21 cellular contexts compared by ENCODE assay signal in the genomic region with DNA sequence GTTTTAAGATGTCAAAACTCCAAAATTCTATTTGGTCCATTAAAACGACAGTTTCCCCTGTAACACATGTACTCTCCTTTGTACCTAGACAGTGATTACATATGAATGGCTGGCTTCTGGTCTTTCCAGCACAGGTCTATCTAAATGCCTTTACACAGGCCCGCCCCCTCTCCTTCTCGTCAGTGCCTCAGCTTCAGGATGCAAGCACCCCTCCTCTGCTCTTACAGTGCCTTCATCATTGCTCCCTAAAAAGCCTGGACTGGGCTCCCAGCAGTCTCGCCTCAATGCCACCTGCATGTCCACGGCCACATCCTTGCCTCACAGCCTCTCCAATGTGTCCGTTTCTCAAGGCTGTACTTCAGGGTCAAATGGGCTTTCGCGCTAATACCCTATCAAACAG.
DNase-seq lines count a peak whose midpoint lies in the region; ATAC-seq and TF ChIP-seq lines count a peak whose summit lies in the region.
"Had no signal": no experiment of that assay in that cellular context is flagged by ENCODE, and none has a peak within 500 bp of the region (broad histone marks: within the 10 kb centered on the region; RNA-seq: fewer than 3 reads in every experiment).

No MANE protein-coding gene starts in this region.

- H3K9me3 Mint-ChIP-seq in brain = peaks cover 0 to 3% (median 0%) of the 10 kb centered on the region in 5 experiments
- H3K9me3 Mint-ChIP-seq in nephron = no peaks in the 10 kb centered on the region
- no peaks in the 10 kb centered on the region for H3K9me3 Mint-ChIP-seq in stimulated activated effector memory CD8-positive, alpha-beta T cell treated with anti-CD3 and anti-CD28 coated beads, Interleukin-12 subunit alpha, Interleukin-12 subunit beta, amount 100 ng/mL, for 72 hours
- H3K9me3 Mint-ChIP-seq: CD8-positive, alpha-beta memory T cell; IgD-negative memory B cell had no signal

- H3K36me3 Mint-ChIP-seq in brain (peaks cover 10% of the 10 kb centered on the region), nephron (ENCODE audit: low read depth) (no peaks in the 10 kb centered on the region)
- peaks cover 33% of the 10 kb centered on the region for H3K36me3 Mint-ChIP-seq in stimulated activated effector memory CD8-positive, alpha-beta T cell treated with anti-CD3 and anti-CD28 coated beads, Interleukin-12 subunit alpha, Interleukin-12 subunit beta, amount 100 ng/mL, for 72 hours

- no peaks in the 10 kb centered on the region for H3K27me3 ChIP-seq in left ventricle myocardium inferior (ENCODE audit: low read depth)

- TF ChIP-seq CTCF in left ventricle myocardium inferior (IDR thresholded peaks at IDR 0.05; ENCODE audit: borderline replicate concordance) (no peak), brain (conservative IDR thresholded peaks at IDR 0.05) (no peak), nephron (IDR thresholded peaks at IDR 0.05; ENCODE audit: unreplicated experiment in 3 of 3) (no peak)

- H3K4me1 Mint-ChIP-seq in brain = peaks cover 54% of the 10 kb centered on the region
- H3K4me1 Mint-ChIP-seq in nephron = peaks cover 52% of the 10 kb centered on the region
- peaks cover 41% of the 10 kb centered on the region for H3K4me1 Mint-ChIP-seq in stimulated activated effector memory CD8-positive, alpha-beta T cell treated with anti-CD3 and anti-CD28 coated beads, Interleukin-12 subunit alpha, Interleukin-12 subunit beta, amount 100 ng/mL, for 72 hours

- H3K4me3 ChIP-seq in left ventricle myocardium inferior = no peak overlapping the region

- H3K27ac Mint-ChIP-seq in brain (peak overlapping the region in 4 of 5 experiments; percentile 31 to 77 (median 71)), nephron (peak overlapping the region in 2 of 3 experiments; percentile 2 to 21)
- peak overlapping the region; percentile 56 for H3K27ac Mint-ChIP-seq in stimulated activated effector memory CD8-positive, alpha-beta T cell treated with anti-CD3 and anti-CD28 coated beads, Interleukin-12 subunit alpha, Interleukin-12 subunit beta, amount 100 ng/mL, for 72 hours

- H3K27me3 Mint-ChIP-seq in brain (peaks cover 6% of the 10 kb centered on the region), nephron (ENCODE audit: low read depth) (peaks cover 3% of the 10 kb centered on the region)
- H3K27me3 Mint-ChIP-seq: CD8-positive, alpha-beta memory T cell; IgD-negative memory B cell had no signal

- ATAC-seq in Right ventricle myocardium superior (ENCODE audit: poor library complexity) (no peak), GM18502 (IDR thresholded peaks at IDR 0.05; ENCODE audit: poor library complexity, unreplicated experiment) (no peak)
- ATAC-seq in stimulated activated effector memory CD8-positive, alpha-beta T cell treated with anti-CD3 and anti-CD28 coated beads, Interleukin-12 subunit alpha, Interleukin-12 subunit beta, amount 100 ng/mL, for 72 hours = no peak
- ATAC-seq: Panc1 had no signal

- H3K4me3 Mint-ChIP-seq in brain (no peak overlapping the region), nephron (peak overlapping the region in 1 of 3 experiments; percentile 49)
- no peak overlapping the region for H3K4me3 Mint-ChIP-seq in stimulated activated effector memory CD8-positive, alpha-beta T cell treated with anti-CD3 and anti-CD28 coated beads, Interleukin-12 subunit alpha, Interleukin-12 subunit beta, amount 100 ng/mL, for 72 hours
- H3K4me3 Mint-ChIP-seq: CD8-positive, alpha-beta memory T cell had no signal

- DNase-seq in Right ventricle myocardium superior (peak; percentile 15), left ventricle myocardium inferior (no peak), superior temporal gyrus (ENCODE audit: extremely low spot score) (no peak)
- no peak for DNase-seq in stimulated activated effector memory CD8-positive, alpha-beta T cell treated with anti-CD3 and anti-CD28 coated beads, Interleukin-12 subunit alpha, Interleukin-12 subunit beta, amount 100 ng/mL, for 72 hours (ENCODE audit: low spot score in 2 of 2)
- no peak for DNase-seq in activated CD4-positive, alpha-beta T cell treated with anti-CD3 and anti-CD28 coated beads, Interleukin-2, amount 50 U/mL, for 4 hours
- DNase-seq: 8988T; C1 segment of cervical spinal cord; Calu3; CD8-positive, alpha-beta memory T cell; DMS153; NCI-H1105; NCI-H146; NCI-H2029; NCI-H2227 treated with DMSO at 0.1 percent for 48 hours; NCI-H524 treated with DMSO at 0.1 percent for 48 hours; NCI-H82 had no signal

- intact Hi-C loops in Right ventricle myocardium superior (cut with DNase I) (loop anchor here (5.0 kb wide), 1 partner anchor 298 kb away; no protein-coding TSS in a partner anchor), left ventricle myocardium inferior (cut with micrococcal nuclease) (no loop called here)

- H3K36me3 ChIP-seq in left ventricle myocardium inferior = no peaks in the 10 kb centered on the region

- peaks cover 8% of the 10 kb centered on the region for H3K4me1 ChIP-seq in left ventricle myocardium inferior

- H3K27ac ChIP-seq in left ventricle myocardium inferior (replicated peaks) = no peak overlapping the region

- no peaks in the 10 kb centered on the region for H3K9me3 ChIP-seq in left ventricle myocardium inferior (replicated peaks)

Comparison
In these comparisons a context has a peak if more than half of its experiments do, and no peak if none do; other contexts are left out.
1. H3K27ac Mint-ChIP-seq: peak in every context shown above with its lines; median percentile 71 in brain; 56 in stimulated activated effector memory CD8-positive, alpha-beta T cell treated with anti-CD3 and anti-CD28 coated beads, Interleukin-12 subunit alpha, Interleukin-12 subunit beta, amount 100 ng/mL, for 72 hours; 12 in nephron.